1 cellular context compared by ENCODE assay signal in genomic region chr13:48506092-48506701, GRCh38.
TF ChIP-seq lines count a peak whose summit lies in the region.

No MANE protein-coding gene starts in this region.

TF ChIP-seq in GM23338, 12 proteins besides CTCF, POLR2A, EP300 and RAD21 (continued from another document):
- no peak for TF ChIP-seq REST (IDR thresholded peaks at IDR 0.05; ENCODE audit: unreplicated experiment)
